In the genomic region with DNA sequence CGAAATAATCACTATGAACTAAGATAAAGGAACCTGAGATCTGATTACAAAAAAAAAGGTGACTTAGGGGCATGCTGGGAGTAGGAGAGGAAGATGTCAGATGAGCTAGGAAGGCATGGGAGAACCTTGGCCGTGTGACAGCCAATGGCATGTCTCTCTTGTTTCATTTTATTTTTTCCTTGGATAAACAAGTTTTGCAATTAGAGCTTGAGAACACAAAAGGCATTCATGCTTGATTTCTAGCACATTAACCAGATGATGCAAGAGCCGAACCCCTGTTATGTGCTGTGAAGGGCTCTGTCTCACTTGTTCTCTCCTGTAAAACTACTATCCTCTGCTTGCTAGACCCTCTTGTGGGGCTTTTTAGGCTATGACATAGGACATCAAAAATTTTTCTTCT, we compare ENCODE assay signal across 11 cellular contexts.
DNase-seq lines count a peak whose midpoint lies in the region; ATAC-seq and TF ChIP-seq lines count a peak whose summit lies in the region.
"Had no signal": no experiment of that assay in that cellular context is flagged by ENCODE, and none has a peak within 500 bp of the region (broad histone marks: within the 10 kb centered on the region; RNA-seq: fewer than 3 reads in every experiment).

No MANE protein-coding gene starts in this region.

- peaks cover 10% of the 10 kb centered on the region for H3K4me1 Mint-ChIP-seq in type B pancreatic cell (ENCODE audit: unreplicated experiment)
- H3K4me1 Mint-ChIP-seq: mesothelial cell of epicardium had no signal

- no peaks in the 10 kb centered on the region for H3K36me3 Mint-ChIP-seq in type B pancreatic cell
- H3K36me3 Mint-ChIP-seq: mesothelial cell of epicardium had no signal

- H3K27me3 Mint-ChIP-seq in type B pancreatic cell, result no peaks in the 10 kb centered on the region

- no peaks in the 10 kb centered on the region for H3K9me3 Mint-ChIP-seq in type B pancreatic cell
- H3K9me3 Mint-ChIP-seq: activated T-cell treated with anti-CD3 and anti-CD28 coated beads, Interleukin-2, amount 50 U/mL, for 72 hours; mesothelial cell of epicardium had no signal

- no peak for TF ChIP-seq CTCF in type B pancreatic cell (conservative IDR thresholded peaks at IDR 0.05)

- peak; percentile 60 for ATAC-seq in esophagus mucosa
- no peak for ATAC-seq in GM19035 (IDR thresholded peaks at IDR 0.05; ENCODE audit: unreplicated experiment)
- ATAC-seq: activated T-cell treated with anti-CD3 and anti-CD28 coated beads, Interleukin-2, amount 50 U/mL, for 72 hours had no signal

- H3K27ac Mint-ChIP-seq in type B pancreatic cell, result peak overlapping the region; percentile 10
- H3K27ac Mint-ChIP-seq: activated T-cell treated with anti-CD3 and anti-CD28 coated beads, Interleukin-2, amount 50 U/mL, for 72 hours; mesothelial cell of epicardium had no signal

- H3K4me3 Mint-ChIP-seq in type B pancreatic cell, result no peak overlapping the region
- H3K4me3 Mint-ChIP-seq: activated T-cell treated with anti-CD3 and anti-CD28 coated beads, Interleukin-2, amount 50 U/mL, for 72 hours; mesothelial cell of epicardium had no signal

- DNase-seq in NCI-H2171 treated with DMSO at 0.1 percent for 48 hours (lab: John Stamatoyannopoulos, UW), result peak; percentile 22
- no peak for DNase-seq in NCI-H2171 (lab: John Stamatoyannopoulos, UW)
- DNase-seq in medulla oblongata (ENCODE audit: extremely low spot score), result peak; percentile 80
- no peak for DNase-seq in type B pancreatic cell (ENCODE audit: extremely low spot score, unreplicated experiment)
- DNase-seq in ureter (ENCODE audit: low spot score), result no peak
- DNase-seq in activated gamma-delta T cell (lab: John Stamatoyannopoulos, UW), result no peak
- DNase-seq: activated T-cell treated with anti-CD3 and anti-CD28 coated beads, Interleukin-2, amount 50 U/mL, for 72 hours; NCI-H146 had no signal

Comparison
In these comparisons a context has a peak if more than half of its experiments do, and no peak if none do; other contexts are left out.
1. DNase-seq: peak in NCI-H2171 treated with DMSO at 0.1 percent for 48 hours (single experiment) and medulla oblongata (single experiment); none in NCI-H2171 (single experiment), type B pancreatic cell (single experiment), ureter (single experiment) and activated gamma-delta T cell (single experiment).